In genomic region chr3:156646958-156647357, GRCh38 we compare ENCODE assay signal across 29 cellular contexts.
"Had no signal": no experiment of that assay in that cellular context is flagged by ENCODE, and none has a peak within 500 bp of the region (broad histone marks: within the 10 kb centered on the region; RNA-seq: fewer than 3 reads in every experiment).

No MANE protein-coding gene starts in this region.

- H3K4me3 Mint-ChIP-seq: dendritic cell treated with granulocyte-macrophage colony-stimulating factor and Interleukin-4, amounts not matched to agents 40 ng/mL and 50 ng/mL, for 4 days; effector memory CD8-positive, alpha-beta T cell; endodermal cell had no signal

- H3K9me3 ChIP-seq: colonic mucosa, esophagus muscularis mucosa, gastrocnemius medialis had no signal

- H3K4me1 ChIP-seq: colonic mucosa, esophagus muscularis mucosa, foreskin keratinocyte had no signal

- H3K36me3 ChIP-seq: colonic mucosa, esophagus muscularis mucosa, esophagus squamous epithelium, gastrocnemius medialis, gastroesophageal sphincter, heart left ventricle, heart right ventricle had no signal

- H3K4me3 ChIP-seq: colonic mucosa, coronary artery, dorsolateral prefrontal cortex, esophagus muscularis mucosa, esophagus squamous epithelium, gastrocnemius medialis, gastroesophageal sphincter, heart left ventricle, heart right ventricle had no signal

- H3K9me3 Mint-ChIP-seq: dendritic cell treated with granulocyte-macrophage colony-stimulating factor and Interleukin-4, amounts not matched to agents 40 ng/mL and 50 ng/mL, for 4 days; effector memory CD8-positive, alpha-beta T cell had no signal

- ATAC-seq: effector memory CD8-positive, alpha-beta T cell; esophagus mucosa; foreskin keratinocyte; gastrocnemius medialis; gastroesophageal sphincter; heart left ventricle; heart right ventricle had no signal

- H3K27me3 Mint-ChIP-seq: dendritic cell treated with granulocyte-macrophage colony-stimulating factor and Interleukin-4, amounts not matched to agents 40 ng/mL and 50 ng/mL, for 4 days had no signal

- H3K27me3 ChIP-seq: colonic mucosa, dorsolateral prefrontal cortex, esophagus muscularis mucosa, foreskin keratinocyte, gastrocnemius medialis, gastroesophageal sphincter, heart left ventricle, heart right ventricle had no signal

- DNase-seq: colonic mucosa; cortex of kidney; dermis blood vessel endothelial cell; dorsolateral prefrontal cortex; effector CD4-positive, alpha-beta T cell; effector CD8-positive, alpha-beta T cell; effector memory CD4-positive, alpha-beta T cell; effector memory CD8-positive, alpha-beta T cell; endodermal cell; erythroblast; esophagus squamous epithelium; foreskin fibroblast; foreskin keratinocyte; foreskin melanocyte; gastrocnemius medialis; glutamatergic neuron; head of caudate nucleus; heart left ventricle; heart right ventricle had no signal

- H3K27ac Mint-ChIP-seq: dendritic cell treated with granulocyte-macrophage colony-stimulating factor and Interleukin-4, amounts not matched to agents 40 ng/mL and 50 ng/mL, for 4 days; effector memory CD8-positive, alpha-beta T cell; endodermal cell had no signal

- H3K27ac ChIP-seq: colonic mucosa, coronary artery, dorsolateral prefrontal cortex, epithelial cell of prostate, esophagus muscularis mucosa, esophagus squamous epithelium, foreskin keratinocyte, gastrocnemius medialis, gastroesophageal sphincter, heart left ventricle, heart right ventricle had no signal

- FAIRE-seq: colon, endometrium, endothelial cell of umbilical vein, frontal cortex had no signal
